In genomic region chr12:89857652-89858274, GRCh38 we compare ENCODE assay signal across 12 cellular contexts.
DNase-seq lines count a peak whose midpoint lies in the region; ATAC-seq, FAIRE-seq and TF ChIP-seq lines count a peak whose summit lies in the region.
"Had no signal": no experiment of that assay in that cellular context is flagged by ENCODE, and none has a peak within 500 bp of the region (broad histone marks: within the 10 kb centered on the region; RNA-seq: fewer than 3 reads in every experiment).

No MANE protein-coding gene starts in this region.

- 15% methylated on average over 6 of the region's 6 CpGs for WGBS in K562 (ENCODE audit: insufficient coverage, low coverage, missing lambda C conversion rate)

- H3K4me2 ChIP-seq in K562 (ENCODE audit: insufficient read depth, low read length), result no peak overlapping the region

- TF ChIP-seq POLR2A in K562 (conservative IDR thresholded peaks at IDR 0.05), result no peak

- no peak overlapping the region for H3K9ac ChIP-seq in K562 (ENCODE audit: insufficient read depth in 1 of 2, low read depth in 2 of 2, low read length in 2 of 2)
- H3K9ac ChIP-seq: BLaER1 had no signal

- POLR2A ChIA-PET in K562 (lab: Yijun Ruan, JAX), result no interaction called here

- H3K27me3 ChIP-seq in K562 (ENCODE audit: control insufficient read depth in 2 of 2, insufficient read depth in 2 of 2, low read length in 2 of 2), result no peaks in the 10 kb centered on the region
- H3K27me3 ChIP-seq in brain microvascular endothelial cell (replicated peaks), result no peaks in the 10 kb centered on the region
- H3K27me3 ChIP-seq: BLaER1 had no signal

- intact Hi-C loops in K562 (cut with micrococcal nuclease), result loop anchor here (10.0 kb wide), 1 partner anchor 313 kb away; no protein-coding TSS in a partner anchor

- H3K9me3 ChIP-seq in K562 (replicated peaks; ENCODE audit: control insufficient read depth, insufficient read depth, low read depth, low read length), result no peaks in the 10 kb centered on the region
- H3K9me3 ChIP-seq: BLaER1 had no signal

- no peak overlapping the region for H2AFZ ChIP-seq in K562 (ENCODE audit: low read depth, low read length)

- DNase-seq in CD1c-positive myeloid dendritic cell (ENCODE audit: extremely low spot score), result peak; percentile 89
- DNase-seq in K562 (ENCODE audit: extremely low read depth in 1 of 4, low spot score in 3 of 4), result no peak
- no peak for DNase-seq in GM19238 (ENCODE audit: insufficient read length, low spot score)
- no peak for DNase-seq in RKO (ENCODE audit: low spot score)
- DNase-seq in urothelium cell line (ENCODE audit: low spot score), result no peak
- no peak for DNase-seq in brain microvascular endothelial cell
- DNase-seq: naive thymus-derived CD8-positive, alpha-beta T cell had no signal

- CTCF ChIA-PET in K562 (lab: Yijun Ruan, JAX; ENCODE audit: low intra/inter-chr PET ratio), result no interaction called here

- H3K27ac ChIP-seq in K562 (ENCODE audit: extremely low read depth, low read depth, low read length) (no peak overlapping the region), brain microvascular endothelial cell (no peak overlapping the region)
- H3K27ac ChIP-seq: BLaER1 had no signal

- H3K36me3 ChIP-seq in K562 (ENCODE audit: control insufficient read depth, insufficient read depth, low read length), result no peaks in the 10 kb centered on the region
- H3K36me3 ChIP-seq in brain microvascular endothelial cell (replicated peaks), result no peaks in the 10 kb centered on the region
- H3K36me3 ChIP-seq: BLaER1 had no signal

- no peaks in the 10 kb centered on the region; a peak in 2 of 5 replicates for H3K4me1 ChIP-seq in K562 (replicated peaks in 1 of 2; ENCODE audit: control insufficient read depth in 2 of 2, insufficient read depth in 2 of 2, low read length in 2 of 2)

- H3K4me3 ChIP-seq in K562 (no peak overlapping the region), brain microvascular endothelial cell (ENCODE audit: low read depth, low read length) (no peak overlapping the region)
- H3K4me3 ChIP-seq: BLaER1 had no signal

- peak; percentile 53 for ATAC-seq in GM19395 (IDR thresholded peaks at IDR 0.05; ENCODE audit: unreplicated experiment)
- ATAC-seq in HG03442 (IDR thresholded peaks at IDR 0.05; ENCODE audit: unreplicated experiment), result peak; percentile 35
- ATAC-seq in K562, result no peak; the same call in 2 of the 3 replicates
- ATAC-seq: naive thymus-derived CD8-positive, alpha-beta T cell had no signal

- no TSS peak for BruUV-seq in K562 (replicated peaks; lab: Mats Ljungman, UMichigan)

- H3K79me2 ChIP-seq in K562 (ENCODE audit: control insufficient read depth, insufficient read depth, low read length), result no peaks in the 10 kb centered on the region

- FAIRE-seq in K562 (lab: Jason Lieb, UNC) (no peak), urothelium cell line (lab: Jason Lieb, UNC) (no peak)
- FAIRE-seq: bronchial epithelial cell, endometrium had no signal

- no peaks in the 10 kb centered on the region for H3K9me1 ChIP-seq in K562 (ENCODE audit: control insufficient read depth, insufficient read depth, low read length)

- TF ChIP-seq EP300 in K562 (IDR thresholded peaks at IDR 0.05; ENCODE audit: low read length), result no peak

- TF ChIP-seq RAD21 in K562 (CRISPR knock-in tag; conservative IDR thresholded peaks at IDR 0.05 in 1 of 2, IDR thresholded peaks at IDR 0.05 in 1 of 2), result no peak

- TF ChIP-seq CTCF in K562 (IDR thresholded peaks at IDR 0.05 in 2 of 3, conservative IDR thresholded peaks at IDR 0.05 in 1 of 3; ENCODE audit: insufficient read depth in 2 of 3, low read depth in 1 of 3, low read length in 3 of 3) (no peak), brain microvascular endothelial cell (IDR thresholded peaks at IDR 0.05; ENCODE audit: low read depth, low read length, missing control alignments) (no peak)

- no peaks in the 10 kb centered on the region for H4K20me1 ChIP-seq in K562 (replicated peaks; ENCODE audit: control insufficient read depth, insufficient read depth, low read length)
- H4K20me1 ChIP-seq: BLaER1 had no signal

- in situ Hi-C loops in K562 (cut with MboI) (no loop called here), brain microvascular endothelial cell (cut with HindIII; ENCODE audit: low pct_ligation_motif_present, low sequenced_read_pairs) (no loop called here)

TF ChIP-seq in K562, 482 proteins besides CTCF, POLR2A, EP300 and RAD21:
- no peak for TF ChIP-seq POLR2AphosphoS2 (IDR thresholded peaks at IDR 0.05; ENCODE audit: low read length)
- no peak for TF ChIP-seq SMAD2 (IDR thresholded peaks at IDR 0.05; ENCODE audit: low read depth, low read length)
- 0 out of 2 replicates have a peak, but pooled peaks have one; percentile 24 for TF ChIP-seq CEBPG (CRISPR knock-in tag; IDR thresholded peaks at IDR 0.05)
- peak in 1 of 2 experiments; percentile 62; a peak in 2 of 4 replicates for TF ChIP-seq CEBPG (tag; conservative IDR thresholded peaks at IDR 0.05 in 1 of 2, IDR thresholded peaks at IDR 0.05 in 1 of 2)
- 0 out of 2 replicates have a peak, but pooled peaks have one; percentile 21 for TF ChIP-seq L3MBTL2 (IDR thresholded peaks at IDR 0.05)
- TF ChIP-seq SOX6 (IDR thresholded peaks at IDR 0.05), result 0 out of 2 replicates have a peak, but pooled peaks have one; percentile 10
- no peak for TF ChIP-seq RBM15 (IDR thresholded peaks at IDR 0.05; ENCODE audit: insufficient read depth, low read length)
- TF ChIP-seq OTX1 (CRISPR knock-in tag; IDR thresholded peaks at IDR 0.05), result no peak
- TF ChIP-seq TRIM24 (IDR thresholded peaks at IDR 0.05), result peak; percentile 29 to 51; a peak in 1 of 4 replicates
- TF ChIP-seq PTTG1 (tag; IDR thresholded peaks at IDR 0.05; ENCODE audit: low read depth), result no peak
- TF ChIP-seq ZNF23 (CRISPR knock-in tag; IDR thresholded peaks at IDR 0.05), result no peak
- no peak for TF ChIP-seq ZFP1 (CRISPR knock-in tag; IDR thresholded peaks at IDR 0.05)
